29 cellular contexts compared by ENCODE assay signal in genomic region chr11:116650052-116650451, GRCh38.
"Had no signal": no experiment of that assay in that cellular context is flagged by ENCODE, and none has a peak within 500 bp of the region (broad histone marks: within the 10 kb centered on the region; RNA-seq: fewer than 3 reads in every experiment).

No MANE protein-coding gene starts in this region.

- H3K4me3 Mint-ChIP-seq: naive thymus-derived CD8-positive, alpha-beta T cell; nephron; neural crest cell; stimulated activated effector memory CD8-positive, alpha-beta T cell treated with anti-CD3 and anti-CD28 coated beads, Interleukin-12 subunit alpha, Interleukin-12 subunit beta, amount 100 ng/mL, for 72 hours; stimulated activated naive CD8-positive, alpha-beta T cell treated with anti-CD3 and anti-CD28 coated beads, Interleukin-15, Interleukin-2, amounts not matched to agents 100 ng/mL and 50 ng/mL, for 24 hours had no signal

- H3K36me3 Mint-ChIP-seq: stimulated activated effector memory CD8-positive, alpha-beta T cell treated with anti-CD3 and anti-CD28 coated beads, Interleukin-12 subunit alpha, Interleukin-12 subunit beta, amount 100 ng/mL, for 72 hours had no signal

- DNase-seq: kidney glomerular epithelial cell; left colon; left lung; lower lobe of right lung; mammary epithelial cell; mesenchymal stem cell; naive thymus-derived CD8-positive, alpha-beta T cell; occipital lobe; psoas muscle; right cardiac atrium; stimulated activated CD4-positive, alpha-beta T cell treated with anti-CD3 and anti-CD28 coated beads, Interleukin-12 subunit alpha, Interleukin-12 subunit beta, amount 100 ng/mL, for 4 hours; stimulated activated CD4-positive, alpha-beta T cell treated with anti-CD3 and anti-CD28 coated beads, Interleukin-15, amount 100 ng/mL, for 24 hours; stimulated activated CD4-positive, alpha-beta T cell treated with anti-CD3 and anti-CD28 coated beads, Interleukin-2, amount 100 ng/mL, for 24 hours; stimulated activated CD4-positive, alpha-beta T cell treated with anti-CD3 and anti-CD28 coated beads, Interleukin-4, amount 100 ng/mL, for 24 hours; stimulated activated naive CD4-positive, alpha-beta T cell; tibial artery; trophoblast cell; upper lobe of right lung had no signal

- ATAC-seq: left colon; left lung; lower lobe of right lung; naive thymus-derived CD8-positive, alpha-beta T cell; psoas muscle; right cardiac atrium; sciatic nerve; stimulated activated effector memory CD8-positive, alpha-beta T cell treated with anti-CD3 and anti-CD28 coated beads, Interleukin-12 subunit alpha, Interleukin-12 subunit beta, amount 100 ng/mL, for 72 hours; upper lobe of right lung had no signal

- H3K27me3 ChIP-seq: upper lobe of right lung had no signal

- H3K27ac ChIP-seq: hepatocyte, left lung, lower lobe of right lung, neutrophil, parathyroid adenoma, psoas muscle, skin epidermis, suprapubic skin, thoracic aorta, tibial artery, upper lobe of right lung had no signal

- H3K4me1 ChIP-seq: left lung, lower lobe of right lung, parathyroid adenoma, psoas muscle, suprapubic skin, tibial artery, upper lobe of right lung had no signal

- H3K27me3 Mint-ChIP-seq: stimulated activated naive CD8-positive, alpha-beta T cell treated with anti-CD3 and anti-CD28 coated beads, Interleukin-15, Interleukin-2, amounts not matched to agents 100 ng/mL and 50 ng/mL, for 24 hours had no signal

- H3K4me3 ChIP-seq: hepatocyte, left lung, lower lobe of right lung, psoas muscle, skin epidermis, suprapubic skin, thoracic aorta, tibial artery, upper lobe of right lung had no signal

- H3K9ac ChIP-seq: parathyroid adenoma had no signal

- H3K4me2 ChIP-seq: hepatocyte had no signal

- H3K79me2 ChIP-seq: hepatocyte, parathyroid adenoma had no signal

- H3K36me3 ChIP-seq: left lung, lower lobe of right lung, neutrophil, suprapubic skin, thoracic aorta, tibial artery, upper lobe of right lung had no signal

- H3K27ac Mint-ChIP-seq: naive thymus-derived CD8-positive, alpha-beta T cell; nephron; stimulated activated effector memory CD8-positive, alpha-beta T cell treated with anti-CD3 and anti-CD28 coated beads, Interleukin-12 subunit alpha, Interleukin-12 subunit beta, amount 100 ng/mL, for 72 hours; stimulated activated naive CD8-positive, alpha-beta T cell treated with anti-CD3 and anti-CD28 coated beads, Interleukin-15, Interleukin-2, amounts not matched to agents 100 ng/mL and 50 ng/mL, for 24 hours had no signal

- H2AFZ ChIP-seq: hepatocyte, parathyroid adenoma had no signal

- H3K9me3 Mint-ChIP-seq: stimulated activated effector memory CD8-positive, alpha-beta T cell treated with anti-CD3 and anti-CD28 coated beads, Interleukin-12 subunit alpha, Interleukin-12 subunit beta, amount 100 ng/mL, for 72 hours; stimulated activated naive CD8-positive, alpha-beta T cell treated with anti-CD3 and anti-CD28 coated beads, Interleukin-15, Interleukin-2, amounts not matched to agents 100 ng/mL and 50 ng/mL, for 24 hours had no signal

- H3K4me1 Mint-ChIP-seq: naive thymus-derived CD8-positive, alpha-beta T cell; nephron; neural crest cell; stimulated activated effector memory CD8-positive, alpha-beta T cell treated with anti-CD3 and anti-CD28 coated beads, Interleukin-12 subunit alpha, Interleukin-12 subunit beta, amount 100 ng/mL, for 72 hours had no signal

- H3K9me3 ChIP-seq: lower lobe of right lung, neutrophil, suprapubic skin, thoracic aorta, upper lobe of right lung had no signal
